Comparison of ENCODE assay signal across 13 cellular contexts in the genomic region with DNA sequence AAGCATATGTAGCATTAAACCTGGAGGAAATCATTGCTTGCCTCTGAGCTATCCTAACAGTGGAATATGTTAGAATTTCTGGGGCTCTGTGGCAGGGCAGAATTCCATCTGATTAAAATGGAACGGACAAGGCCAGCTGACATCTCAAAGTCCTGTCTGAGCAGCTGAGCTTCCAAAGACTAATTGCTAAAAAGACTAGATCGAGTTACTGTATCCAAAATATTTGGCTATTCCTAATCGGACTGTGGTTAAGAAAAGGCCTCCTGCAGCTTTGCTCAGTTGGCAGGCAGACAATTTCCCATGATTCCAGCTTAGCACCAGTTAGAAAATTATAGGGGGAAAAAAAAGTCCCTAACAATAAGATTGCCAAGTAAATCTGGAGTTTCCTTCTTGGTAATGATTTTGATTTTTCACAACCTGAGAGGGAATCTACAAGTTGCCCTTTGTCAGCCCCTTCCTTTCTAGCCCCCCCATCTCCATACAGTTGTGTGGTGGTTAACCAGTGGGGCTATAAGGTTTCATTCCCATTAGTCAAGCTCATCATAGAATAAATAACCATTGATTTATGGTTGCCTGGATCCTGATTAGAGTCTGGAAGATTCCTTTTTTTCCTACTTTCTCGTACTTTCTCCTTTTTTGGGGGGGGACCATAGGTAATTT. TPM values are rescaled to one million over a fixed set of nuclear protein-coding genes. Genes with fewer than 3 reads are reported as not detected.
DNase-seq lines count a peak whose midpoint lies in the region; ATAC-seq and TF ChIP-seq lines count a peak whose summit lies in the region.
"Had no signal": no experiment of that assay in that cellular context is flagged by ENCODE, and none has a peak within 500 bp of the region (broad histone marks: within the 10 kb centered on the region; RNA-seq: fewer than 3 reads in every experiment).

No MANE protein-coding gene starts in this region.

- no peak for TF ChIP-seq CTCF in fibroblast of mammary gland (conservative IDR thresholded peaks at IDR 0.05; ENCODE audit: control insufficient read depth, insufficient read depth, low read depth, low read length)

- DNase-seq in G401 (ENCODE audit: low spot score) (peak; percentile 33), NCI-H226 (peak; percentile 9), fibroblast of mammary gland (ENCODE audit: low read depth) (peak; percentile 84), sciatic nerve (ENCODE audit: low spot score) (no peak), NCI-H1048 (lab: John Stamatoyannopoulos, UW) (no peak), inferior parietal cortex (ENCODE audit: extremely low spot score) (no peak)
- DNase-seq: activated CD4-positive, alpha-beta T cell treated with anti-CD3 and anti-CD28 coated beads, Interleukin-2, amount 50 U/mL, for 1 hour; activated gamma-delta T cell treated with Interleukin-2 at 50 U/mL for 16 hours; dorsolateral prefrontal cortex; stimulated activated CD4-positive, alpha-beta T cell treated with anti-CD3 and anti-CD28 coated beads, Interleukin-12 subunit alpha, Interleukin-12 subunit beta, amount 100 ng/mL, for 4 hours; stimulated activated CD8-positive, alpha-beta memory T cell treated with anti-CD3 and anti-CD28 coated beads, Interleukin-4, amount 100 ng/mL, for 48 hours had no signal

- ATAC-seq in sciatic nerve = peak; percentile 60
- ATAC-seq in HG02759 (IDR thresholded peaks at IDR 0.05; ENCODE audit: unreplicated experiment) = no peak

- intact Hi-C loops in sciatic nerve (cut with DNase I) = no loop called here

- in situ Hi-C loops in G401 (cut with HindIII; ENCODE audit: low sequenced_read_pairs) = no loop called here

- H3K4me3 ChIP-seq in fibroblast of mammary gland (ENCODE audit: control insufficient read depth, low read depth, low read length) = no peak overlapping the region
- H3K4me3 ChIP-seq: dorsolateral prefrontal cortex, uterus had no signal

RNA-seq across cellular contexts. Expression of a gene that starts 26.4 kb away (rescaled TPM):
- 2.4 and 3.0 TPM in 2 replicates for total RNA-seq in G401 (2014; rRNA removed; shearing (Covaris generic))
- 43.5 TPM for total RNA-seq in sciatic nerve

RNA-seq across cellular contexts. Expression of a gene that starts 48.1 kb away (rescaled TPM):
- 6.5 and 7.5 TPM in 2 replicates for total RNA-seq in G401 (2014; rRNA removed; shearing (Covaris generic))
- 20.1 TPM for total RNA-seq in sciatic nerve

RNA-seq across cellular contexts. Expression of a gene that starts 58.1 kb away (rescaled TPM):
- 8.7 and 11.4 TPM in 2 replicates for total RNA-seq in G401 (2014; rRNA removed; shearing (Covaris generic))
- 6.7 TPM for total RNA-seq in sciatic nerve

Comparison
In these comparisons a context has a peak if more than half of its experiments do, and no peak if none do; other contexts are left out.
1. DNase-seq: peak in G401 (single experiment), NCI-H226 (single experiment) and fibroblast of mammary gland (single experiment); none in sciatic nerve (single experiment), NCI-H1048 (single experiment) and inferior parietal cortex (single experiment).
2. RNA of a gene that starts 26.4 kb away (total RNA-seq): 43.5 TPM in sciatic nerve (single experiment); 2.4 to 3.0 TPM in G401; every median in the first group is over 10 times any median in the second.